8 cellular contexts compared by ENCODE assay signal in the genomic region with DNA sequence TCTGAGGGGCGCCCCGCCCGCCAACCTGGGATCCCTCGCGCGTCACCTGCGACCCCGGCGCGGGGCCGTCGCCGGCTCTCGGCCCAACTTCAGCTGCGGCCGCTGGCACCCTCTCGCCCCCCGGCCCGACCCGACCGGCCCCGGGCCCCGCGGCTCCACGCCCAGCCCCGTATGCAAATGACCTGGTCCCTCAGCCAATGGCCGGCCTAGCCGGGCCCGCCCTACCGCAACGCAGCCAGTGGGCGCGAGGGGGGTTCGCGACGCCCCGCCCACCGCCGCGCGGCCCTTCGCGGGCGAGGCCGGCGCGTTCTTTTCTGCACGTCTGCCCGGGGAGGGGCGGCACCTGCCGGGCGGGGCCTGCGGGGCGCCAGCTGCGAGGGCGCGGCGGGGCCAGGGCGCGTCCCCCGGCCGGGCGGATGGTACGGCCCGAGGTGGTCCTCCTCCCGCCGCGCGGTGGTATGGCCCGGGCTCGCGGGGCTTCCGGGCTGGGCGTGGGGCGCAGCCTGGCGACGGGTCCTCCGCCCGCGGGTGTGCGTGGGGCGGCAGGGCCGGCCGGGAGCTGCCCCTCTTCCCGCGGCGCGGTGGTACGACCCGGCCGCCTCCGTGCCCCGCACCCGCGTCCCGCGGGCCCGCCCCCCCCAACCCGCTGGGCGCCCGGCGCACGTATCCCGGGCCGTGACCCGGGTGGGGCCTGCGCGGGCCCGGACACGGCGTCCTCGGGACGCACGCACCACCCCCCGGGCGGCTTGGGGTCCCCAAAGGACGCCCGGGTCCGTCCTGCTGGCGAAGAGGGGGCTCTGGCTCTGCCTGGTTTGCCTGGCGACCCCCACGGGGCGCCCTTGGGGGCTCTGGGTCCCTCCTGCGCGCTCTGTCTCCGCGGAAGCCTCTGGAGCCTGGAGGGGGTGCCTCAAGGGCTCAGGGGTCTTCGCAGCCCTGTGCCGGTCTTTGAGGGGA. TPM values are rescaled to one million over a fixed set of nuclear protein-coding genes. Genes with fewer than 3 reads are reported as not detected.
A peak's percentile ranks its signal among the peaks of the same experiment; 100 is the strongest.
DNase-seq lines count a peak whose midpoint lies in the region; ATAC-seq and TF ChIP-seq lines count a peak whose summit lies in the region.

No MANE protein-coding gene starts in this region.

- H3K4me1 ChIP-seq in mammary epithelial cell (ENCODE audit: insufficient read depth, low read length): peaks cover 28% of the 10 kb centered on the region
- H3K4me1 ChIP-seq in spleen: peaks cover 5 to 26% (median 14%) of the 10 kb centered on the region in 6 donors

- no peak for TF ChIP-seq CTCF in AG04450 (IDR thresholded peaks at IDR 0.05; ENCODE audit: low read depth, low read length)
- TF ChIP-seq CTCF in VCaP (conservative IDR thresholded peaks at IDR 0.05): no peak
- no peak for TF ChIP-seq CTCF in mammary epithelial cell (conservative IDR thresholded peaks at IDR 0.05 in 1 of 2, IDR thresholded peaks at IDR 0.05 in 1 of 2; ENCODE audit: extremely low read depth in 1 of 2, insufficient read depth in 1 of 2, low read depth in 1 of 2, low read length in 2 of 2)
- TF ChIP-seq CTCF in spleen (IDR thresholded peaks at IDR 0.05 in 8 of 11, conservative IDR thresholded peaks at IDR 0.05 in 3 of 11): peak in 1 of 11 experiments; percentile 21

- H3K36me3 ChIP-seq in mammary epithelial cell (ENCODE audit: insufficient read depth, low read length): peaks cover 3% of the 10 kb centered on the region
- peaks cover 0 to 7% (median 0%) of the 10 kb centered on the region in 6 donors for H3K36me3 ChIP-seq in spleen

- DNase-seq in AG04450 (ENCODE audit: low read depth, low spot score) (peak; percentile 56), NCI-H2196 (lab: John Stamatoyannopoulos, UW; ENCODE audit: unreplicated experiment) (peak; percentile 98), mammary epithelial cell (peak; percentile 95), inferior parietal cortex (ENCODE audit: extremely low spot score) (peak; percentile 80), spleen (peak; percentile 97)

- no TSS peak for BruUV-seq in mammary epithelial cell (replicated peaks; lab: Mats Ljungman, UMichigan)

- H3K4me2 ChIP-seq in mammary epithelial cell (ENCODE audit: insufficient read depth, low read depth, low read length): peak overlapping the region; percentile 98

- TF ChIP-seq POLR2A in spleen (IDR thresholded peaks at IDR 0.05): peak in 1 of 3 donors; percentile 8

- ATAC-seq in GM18907 (IDR thresholded peaks at IDR 0.05; ENCODE audit: unreplicated experiment) (peak; percentile 82), HG03135 (IDR thresholded peaks at IDR 0.05; ENCODE audit: unreplicated experiment) (peak; percentile 83)

- H3K27ac ChIP-seq in AG04450 (ENCODE audit: low read depth, low read length) (no peak overlapping the region), VCaP (peak overlapping the region; percentile 89), mammary epithelial cell (ENCODE audit: insufficient read depth, low read depth, low read length) (peak overlapping the region; percentile 63), spleen (peak overlapping the region; percentile 60 to 88 (median 75))

- peak overlapping the region; percentile 73 for H3K9ac ChIP-seq in mammary epithelial cell (ENCODE audit: insufficient read depth, low read length)

- CTCF ChIA-PET in AG04450 (lab: Charles Lee): no interaction called here
- CTCF ChIA-PET in mammary epithelial cell (lab: Charles Lee; ENCODE audit: low non-redundant PET): no interaction called here

- H3K79me2 ChIP-seq in mammary epithelial cell (ENCODE audit: insufficient read depth, low read length): peaks cover 30% of the 10 kb centered on the region

- intact Hi-C loops in mammary epithelial cell (cut with micrococcal nuclease): loop anchor here (10.0 kb wide), 1 partner anchor 226 kb away; a partner anchor contains a TSS
- intact Hi-C loops in spleen (cut with DNase I; ENCODE audit: low total_unique reads): no loop called here

- WGBS in mammary epithelial cell (ENCODE audit: low coverage, missing lambda C conversion rate): no CpG with 5 or more reads among the region's 129 CpGs
- WGBS in spleen, 5 donors: 1 to 10% (median 3%) methylated on average over 7 to 129 of the region's 129 CpGs

- no peaks in the 10 kb centered on the region for H3K27me3 ChIP-seq in AG04450 (ENCODE audit: control insufficient read depth, insufficient read depth, low read length)
- no peaks in the 10 kb centered on the region for H3K27me3 ChIP-seq in mammary epithelial cell (ENCODE audit: insufficient read depth, low read length)
- peaks cover 0 to 23% (median 0%) of the 10 kb centered on the region in 7 donors for H3K27me3 ChIP-seq in spleen (replicated peaks in 1 of 7)

- dilution Hi-C loops in mammary epithelial cell (cut with HindIII; ENCODE audit: low sequenced_read_pairs): loop anchor here (5.0 kb wide), 1 partner anchor 44 kb away; no protein-coding TSS in a partner anchor

- in situ Hi-C loops in mammary epithelial cell (cut with MboI; ENCODE audit: low sequenced_read_pairs in 2 of 2): loop anchor here in 1 of 2 donors (25.0 kb wide), 1 partner anchor 194 kb away; no protein-coding TSS in a partner anchor

- no peaks in the 10 kb centered on the region; the same call in 1 of the 2 replicates for H3K9me3 ChIP-seq in AG04450 (ENCODE audit: control insufficient read depth, insufficient read depth, low read length)
- no peaks in the 10 kb centered on the region for H3K9me3 ChIP-seq in mammary epithelial cell (replicated peaks; ENCODE audit: insufficient read depth, low read length)
- no peaks in the 10 kb centered on the region for H3K9me3 ChIP-seq in spleen

- H4K20me1 ChIP-seq in mammary epithelial cell (ENCODE audit: insufficient read depth, low read length): no peaks in the 10 kb centered on the region

- POLR2A ChIA-PET in AG04450 (lab: Yijun Ruan, JAX): interaction anchor here (1.0 to 1.1 kb wide), 2 partner anchors 9 to 12 kb away, joined by 3 read pairs; no protein-coding TSS in a partner anchor

- peak overlapping the region; percentile 67 for H2AFZ ChIP-seq in mammary epithelial cell (ENCODE audit: low read depth, low read length)

- peak overlapping the region; percentile 70 for H3K4me3 ChIP-seq in AG04450 (ENCODE audit: low read depth, low read length)
- H3K4me3 ChIP-seq in mammary epithelial cell (replicated peaks in 1 of 3; ENCODE audit: insufficient read depth in 1 of 3, low read depth in 2 of 3, low read length in 3 of 3): peak overlapping the region; percentile 74 to 96 (median 93)
- peak overlapping the region; percentile 34 to 82 (median 53) for H3K4me3 ChIP-seq in spleen

RNA-seq across cellular contexts. Expression of a gene that starts 7.7 kb away (rescaled TPM):
- 7.3 and 8.4 TPM in 2 replicates for polyA plus RNA-seq in AG04450 (2011; rRNA removed)
- 6.8 and 6.9 TPM in 2 replicates for polyA minus RNA-seq in AG04450 (2011; rRNA and poly(A)+ RNA removed)
- total RNA-seq in mammary epithelial cell: 10 to 100 TPM; 20.8 to 41.4 TPM
- polyA plus RNA-seq in mammary epithelial cell: 15.6 TPM
- polyA minus RNA-seq in mammary epithelial cell: 18.6 TPM
- 10 to 100 TPM; 24.2 to 41.5 (median 33.2) TPM for total RNA-seq in spleen
- 10 to 100 TPM in 1 of 3 donors, 1 to 10 TPM in 2; 7.3 to 27.6 (median 8.4) TPM for polyA plus RNA-seq in spleen

RNA-seq across cellular contexts. Expression of a gene that starts 7.8 kb away (rescaled TPM):
- polyA plus RNA-seq in AG04450 (2011; rRNA removed) (2.5 and 4.3 TPM in 2 replicates), mammary epithelial cell (35.2 TPM), spleen (10 to 100 TPM; 29.7 to 34.5 (median 30.7) TPM)
- polyA minus RNA-seq in AG04450 (2011; rRNA and poly(A)+ RNA removed): 0.78 and 1.3 TPM in 2 replicates
- total RNA-seq in mammary epithelial cell (10 to 100 TPM; 33.3 to 36.1 TPM), spleen (10 to 100 TPM in 6 of 7 donors, 1 to 10 TPM in 1; 8.3 to 39.6 (median 20.4) TPM)
- 4.6 TPM for polyA minus RNA-seq in mammary epithelial cell

RNA-seq across cellular contexts. Expression of a gene that starts 8.0 kb away (rescaled TPM):
- polyA plus RNA-seq in AG04450 (2011; rRNA removed): 0.32 and 0.67 TPM in 2 replicates
- polyA minus RNA-seq in AG04450 (2011; rRNA and poly(A)+ RNA removed): not detected in 2 replicates
- total RNA-seq in mammary epithelial cell: 1 to 10 TPM; 2.3 to 7.6 TPM
- polyA plus RNA-seq in mammary epithelial cell: 1.8 TPM
- polyA minus RNA-seq in mammary epithelial cell: not detected
- total RNA-seq in spleen: 10 to 100 TPM in 1 of 7 donors, 1 to 10 TPM in 6; 3.9 to 10.1 (median 6.3) TPM
- polyA plus RNA-seq in spleen: 1 to 10 TPM; 5.0 to 8.3 (median 5.1) TPM

RNA-seq across cellular contexts. Expression of a gene that starts 31.3 kb away (rescaled TPM):
- polyA plus RNA-seq in AG04450 (2011; rRNA removed) (0.86 and 1.5 TPM in 2 replicates), mammary epithelial cell (0.35 TPM), spleen (1 to 10 TPM; 2.2 to 4.6 (median 4.1) TPM)
- 0.48 and 0.83 TPM in 2 replicates for polyA minus RNA-seq in AG04450 (2011; rRNA and poly(A)+ RNA removed)
- total RNA-seq in mammary epithelial cell (1 to 10 TPM in 1 of 2 donors, under 1 TPM in 1; 0.50 to 1.2 TPM), spleen (1 to 10 TPM; 1.0 to 3.3 (median 2.2) TPM)
- polyA minus RNA-seq in mammary epithelial cell: not detected

RNA-seq across cellular contexts. Expression of a gene that starts 33.2 kb away (rescaled TPM):
- polyA plus RNA-seq in AG04450 (2011; rRNA removed) (44.7 and 58.7 TPM in 2 replicates), mammary epithelial cell (230 TPM), spleen (10 to 100 TPM; 70.0 to 90.9 (median 90.7) TPM)
- 57.0 and 71.2 TPM in 2 replicates for polyA minus RNA-seq in AG04450 (2011; rRNA and poly(A)+ RNA removed)
- total RNA-seq in mammary epithelial cell (100 to 1,000 TPM in 1 of 2 donors, 10 to 100 TPM in 1; 36.5 to 194 TPM), spleen (10 to 100 TPM; 16.6 to 33.6 (median 30.3) TPM)
- 165 TPM for polyA minus RNA-seq in mammary epithelial cell
